1 cellular context compared by ENCODE assay signal in genomic region chr2:206989306-206989705, GRCh38.
TF ChIP-seq lines count a peak whose summit lies in the region.

No MANE protein-coding gene starts in this region.

TF ChIP-seq in Ishikawa, 13 proteins besides CTCF, POLR2A, EP300 and RAD21 (continued from another document):
- no peak for TF ChIP-seq TAF1 (IDR thresholded peaks at IDR 0.05; ENCODE audit: low read depth)
- no peak for TF ChIP-seq NFIC (IDR thresholded peaks at IDR 0.05)
- no peak for TF ChIP-seq USF1 (IDR thresholded peaks at IDR 0.05)
- no peak for TF ChIP-seq ZBTB7A (IDR thresholded peaks at IDR 0.05; ENCODE audit: low read depth)
- no peak for TF ChIP-seq TCF12 (IDR thresholded peaks at IDR 0.05; ENCODE audit: low read depth)
- no peak for TF ChIP-seq FOXM1 (IDR thresholded peaks at IDR 0.05; ENCODE audit: borderline replicate concordance, low read depth)
- no peak for TF ChIP-seq CREB1 (IDR thresholded peaks at IDR 0.05; ENCODE audit: low read depth)
- no peak for TF ChIP-seq TEAD4 (IDR thresholded peaks at IDR 0.05)
- TF ChIP-seq EGR1 (IDR thresholded peaks at IDR 0.05) = no peak
- TF ChIP-seq CEBPB (IDR thresholded peaks at IDR 0.05) = no peak
- no peak for TF ChIP-seq YY1 (IDR thresholded peaks at IDR 0.05; ENCODE audit: low read depth)
